8 cellular contexts compared by ENCODE assay signal in the genomic region with DNA sequence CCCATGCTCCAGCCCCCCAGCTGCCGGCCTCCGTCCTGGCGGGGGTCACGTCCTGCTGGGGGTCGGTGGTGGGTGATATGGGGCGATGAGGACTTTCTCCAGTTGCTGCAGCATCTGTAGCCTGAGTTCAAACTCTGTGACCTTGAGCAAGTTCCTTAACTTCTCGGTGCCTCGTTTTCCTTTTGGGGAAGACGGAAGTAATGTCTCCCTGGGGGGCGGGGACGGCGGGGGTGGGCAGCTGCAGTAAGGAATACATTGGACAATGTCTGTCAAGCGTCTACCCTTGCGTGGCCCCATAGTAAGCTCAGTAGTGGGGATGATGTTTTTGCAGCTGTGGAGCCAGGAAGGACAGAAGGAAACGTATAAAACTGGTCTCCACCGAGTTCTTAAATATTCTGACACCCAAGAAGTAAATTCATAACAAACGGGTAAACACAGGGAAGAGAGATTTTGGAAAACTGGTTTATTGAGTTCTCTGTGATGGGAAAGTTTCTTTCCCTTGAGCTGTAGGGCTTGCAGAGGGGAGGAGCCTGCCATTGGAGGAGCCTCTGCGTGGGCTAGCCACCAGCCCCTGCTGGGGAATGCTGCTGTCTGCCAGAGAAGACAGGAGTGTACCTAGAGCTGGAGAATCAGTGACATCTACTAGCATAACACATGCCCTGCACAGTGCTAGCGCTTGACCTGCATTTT. TPM values are rescaled to one million over a fixed set of nuclear protein-coding genes. Genes with fewer than 3 reads are reported as not detected.
A peak's percentile ranks its signal among the peaks of the same experiment; 100 is the strongest.
DNase-seq lines count a peak whose midpoint lies in the region; ATAC-seq and TF ChIP-seq lines count a peak whose summit lies in the region.

No MANE protein-coding gene starts in this region.

- H3K4me3 ChIP-seq in fibroblast of villous mesenchyme (ENCODE audit: low read depth, low read length) = peak overlapping the region; percentile 67
- H3K4me3 ChIP-seq in skeletal muscle satellite cell (ENCODE audit: low read length) = peak overlapping the region; percentile 69

- peaks cover 73% of the 10 kb centered on the region for H3K27me3 ChIP-seq in skeletal muscle satellite cell (ENCODE audit: control insufficient read depth, insufficient read depth, low read length)

- in situ Hi-C loops in SK-MEL-5 (cut with HindIII; ENCODE audit: low pct_unique_long_range_greater_than_20kb, low sequenced_read_pairs) = no loop called here

- peak; percentile 9 for TF ChIP-seq CTCF in fibroblast of villous mesenchyme (IDR thresholded peaks at IDR 0.05; ENCODE audit: insufficient read depth, low read depth, low read length)

- no peak for ATAC-seq in GM19395 (IDR thresholded peaks at IDR 0.05; ENCODE audit: unreplicated experiment)

- peak overlapping the region; percentile 97 for H3K4me2 ChIP-seq in skeletal muscle satellite cell (ENCODE audit: low read length)

- H3K36me3 ChIP-seq in skeletal muscle satellite cell (ENCODE audit: insufficient read depth, low read length) = no peaks in the 10 kb centered on the region

- no peaks in the 10 kb centered on the region for H3K9me3 ChIP-seq in skeletal muscle satellite cell (replicated peaks; ENCODE audit: low read length)

- DNase-seq in NCI-H146 (lab: John Stamatoyannopoulos, UW) = peak; percentile 28
- no peak for DNase-seq in NCI-H146 treated with DMSO at 0.1 percent for 48 hours (lab: John Stamatoyannopoulos, UW; ENCODE audit: unreplicated experiment)
- peak; percentile 59 for DNase-seq in SK-MEL-5 (ENCODE audit: low read depth, low spot score)
- no peak for DNase-seq in fibroblast of villous mesenchyme (ENCODE audit: low read depth)
- no peak for DNase-seq in HT-29 (ENCODE audit: low spot score)
- DNase-seq in activated CD4-positive, alpha-beta T cell treated with anti-CD3 and anti-CD28 coated beads, Interleukin-2, amount 50 U/mL, for 4 hours = no peak

- peaks cover 26% of the 10 kb centered on the region for H3K4me1 ChIP-seq in skeletal muscle satellite cell (ENCODE audit: control insufficient read depth, insufficient read depth, low read length)

- H3K9ac ChIP-seq in skeletal muscle satellite cell (ENCODE audit: low read depth, low read length) = peak overlapping the region; percentile 46

RNA-seq across cellular contexts. Expression of gene ACSS1, which starts 1.0 kb away (rescaled TPM):
- total RNA-seq in SK-MEL-5 (2014; rRNA removed; shearing (Covaris generic)) = 9.8 and 10.0 TPM in 2 replicates
- 25.8 and 27.9 TPM in 2 replicates for polyA plus RNA-seq in SK-MEL-5 (2015; cell fraction: cytosol; rRNA removed)
- polyA plus RNA-seq in SK-MEL-5 (2015; cell fraction: nucleus; rRNA removed) = 61.3 and 65.4 TPM in 2 replicates
- 1.6 and 3.5 TPM in 2 replicates for total RNA-seq in fibroblast of villous mesenchyme
- total RNA-seq in skeletal muscle satellite cell (2012; rRNA removed) = 1.5 and 2.0 TPM in 2 replicates
- 39.9 and 47.0 TPM in 2 replicates for total RNA-seq in HT-29 (2014; rRNA removed; shearing (Covaris generic))

RNA-seq across cellular contexts. Expression of gene VSX1, which starts 23.0 kb away (rescaled TPM):
- total RNA-seq in SK-MEL-5 (2014; rRNA removed; shearing (Covaris generic)) = not detected in 2 replicates
- polyA plus RNA-seq in SK-MEL-5 (2015; cell fraction: cytosol; rRNA removed) = not detected in 2 replicates
- not detected in 2 replicates for polyA plus RNA-seq in SK-MEL-5 (2015; cell fraction: nucleus; rRNA removed)
- not detected in 2 replicates for total RNA-seq in fibroblast of villous mesenchyme
- not detected in 2 replicates for total RNA-seq in skeletal muscle satellite cell (2012; rRNA removed)
- not detected in 2 replicates for total RNA-seq in HT-29 (2014; rRNA removed; shearing (Covaris generic))

Comparison
In these comparisons a context has a peak if more than half of its experiments do, and no peak if none do; other contexts are left out.
1. DNase-seq: peak in NCI-H146 (single experiment) and SK-MEL-5 (single experiment); none in NCI-H146 treated with DMSO at 0.1 percent for 48 hours (single experiment), fibroblast of villous mesenchyme (single experiment), HT-29 (single experiment) and activated CD4-positive, alpha-beta T cell treated with anti-CD3 and anti-CD28 coated beads, Interleukin-2, amount 50 U/mL, for 4 hours (0 of 2).